24 cellular contexts compared by ENCODE assay signal in the genomic region with DNA sequence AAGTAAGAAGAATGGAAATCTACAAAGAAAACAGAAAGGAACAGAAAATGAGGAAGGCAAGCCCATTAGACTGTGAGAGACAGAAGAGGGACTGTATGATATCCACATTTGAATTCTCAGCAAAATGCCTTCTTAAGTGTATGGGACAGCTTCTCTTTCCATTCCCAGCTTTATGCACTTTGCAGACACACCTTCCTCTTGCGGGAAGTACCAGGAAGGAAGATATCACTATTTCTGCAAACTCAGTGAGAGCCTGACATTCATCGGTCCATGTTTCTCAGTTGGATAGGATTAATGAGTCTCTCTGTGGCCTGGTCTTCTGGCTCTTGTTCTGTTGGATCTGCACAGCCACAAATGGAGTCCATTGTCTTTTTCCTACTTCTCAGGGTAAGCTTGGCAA. TPM values are rescaled to one million over a fixed set of nuclear protein-coding genes. Genes with fewer than 3 reads are reported as not detected.
A peak's percentile ranks its signal among the peaks of the same experiment; 100 is the strongest.
DNase-seq lines count a peak whose midpoint lies in the region; ATAC-seq and TF ChIP-seq lines count a peak whose summit lies in the region.
"Had no signal": no experiment of that assay in that cellular context is flagged by ENCODE, and none has a peak within 500 bp of the region (broad histone marks: within the 10 kb centered on the region; RNA-seq: fewer than 3 reads in every experiment).

No MANE protein-coding gene starts in this region.

- peak overlapping the region; percentile 62 to 67 for H3K27ac Mint-ChIP-seq in stimulated activated naive CD8-positive, alpha-beta T cell treated with anti-CD3 and anti-CD28 coated beads, Interleukin-15, amount 100 ng/mL, for 72 hours
- H3K27ac Mint-ChIP-seq: B cell; CD4-positive, alpha-beta memory T cell; CD4-positive, CD25-positive, alpha-beta regulatory T cell; CD8-positive, alpha-beta memory T cell had no signal

- H3K9ac ChIP-seq in colonic mucosa (ENCODE audit: low read depth in 2 of 2, low read length in 2 of 2): no peak overlapping the region
- H3K9ac ChIP-seq: BLaER1 treated with 17β-estradiol and CSF1 and Interleukin-3, amounts not matched to agents 10 nM and 100 nM had no signal

- TF ChIP-seq CTCF in colonic mucosa (IDR thresholded peaks at IDR 0.05) (no peak), mucosa of descending colon (IDR thresholded peaks at IDR 0.05) (no peak)

- no peaks in the 10 kb centered on the region for H3K9me3 ChIP-seq in colonic mucosa
- H3K9me3 ChIP-seq in mucosa of descending colon: peaks cover 1% of the 10 kb centered on the region
- H3K9me3 ChIP-seq: A549 had no signal

- H3K36me3 ChIP-seq in colonic mucosa (no peaks in the 10 kb centered on the region), mucosa of descending colon (ENCODE audit: low read depth) (no peaks in the 10 kb centered on the region)
- H3K36me3 ChIP-seq: BLaER1 treated with 17β-estradiol and CSF1 and Interleukin-3, amounts not matched to agents 10 nM and 100 nM had no signal

- no peak for ATAC-seq in stimulated activated naive CD8-positive, alpha-beta T cell treated with anti-CD3 and anti-CD28 coated beads, Interleukin-15, amount 100 ng/mL, for 72 hours
- no peak for ATAC-seq in stimulated activated naive CD8-positive, alpha-beta T cell treated with anti-CD3 and anti-CD28 coated beads, Interleukin-15, Interleukin-2, amounts not matched to agents 100 U/mL and 50 U/mL, for 24 hours
- ATAC-seq in mucosa of descending colon: peak; percentile 77
- ATAC-seq: A549, GM12878 had no signal

- no peak overlapping the region for H3K4me3 Mint-ChIP-seq in stimulated activated naive CD8-positive, alpha-beta T cell treated with anti-CD3 and anti-CD28 coated beads, Interleukin-15, amount 100 ng/mL, for 72 hours
- H3K4me3 Mint-ChIP-seq: B cell; CD4-positive, alpha-beta memory T cell; CD4-positive, CD25-positive, alpha-beta regulatory T cell; CD8-positive, alpha-beta memory T cell had no signal

- H3K4me3 ChIP-seq in colonic mucosa: no peak overlapping the region
- no peak overlapping the region for H3K4me3 ChIP-seq in mucosa of descending colon
- H3K4me3 ChIP-seq: A549; BLaER1 treated with 17β-estradiol and CSF1 and Interleukin-3, amounts not matched to agents 10 nM and 100 nM; GM12878 had no signal

- no peaks in the 10 kb centered on the region for H3K4me1 ChIP-seq in colonic mucosa
- H3K4me1 ChIP-seq in mucosa of descending colon (ENCODE audit: low read depth): no peaks in the 10 kb centered on the region
- H3K4me1 ChIP-seq: A549 had no signal

- H3K27me3 ChIP-seq in colonic mucosa: no peaks in the 10 kb centered on the region
- H3K27me3 ChIP-seq: BLaER1 treated with 17β-estradiol and CSF1 and Interleukin-3, amounts not matched to agents 10 nM and 100 nM had no signal

- peaks cover 11 to 20% of the 10 kb centered on the region in 2 donors for H3K9me3 Mint-ChIP-seq in stimulated activated naive CD8-positive, alpha-beta T cell treated with anti-CD3 and anti-CD28 coated beads, Interleukin-15, amount 100 ng/mL, for 72 hours

- peak overlapping the region; percentile 20 for H3K27ac ChIP-seq in colonic mucosa
- H3K27ac ChIP-seq: 22Rv1; A549; BLaER1 treated with 17β-estradiol and CSF1 and Interleukin-3, amounts not matched to agents 10 nM and 100 nM; C4-2B had no signal

- no peak for DNase-seq in stimulated activated naive CD8-positive, alpha-beta T cell treated with anti-CD3 and anti-CD28 coated beads, Interleukin-15, amount 100 ng/mL, for 72 hours
- no peak for DNase-seq in stimulated activated naive CD8-positive, alpha-beta T cell treated with anti-CD3 and anti-CD28 coated beads, Interleukin-15, Interleukin-2, amounts not matched to agents 100 U/mL and 50 U/mL, for 24 hours
- no peak for DNase-seq in colonic mucosa
- DNase-seq in mucosa of descending colon: no peak
- DNase-seq in CD1c-positive myeloid dendritic cell (ENCODE audit: extremely low spot score): no peak
- no peak for DNase-seq in NCI-H1930 (lab: John Stamatoyannopoulos, UW)
- DNase-seq: AML-193; CD4-positive, alpha-beta memory T cell; CD4-positive, CD25-positive, alpha-beta regulatory T cell; CD8-positive, alpha-beta memory T cell; COR-L47; DMS 273 treated with DMSO at 0.1 percent for 48 hours; DMS153; DMS53; DMS79; DND-41; EL; GDM1 had no signal

- peaks cover 7% of the 10 kb centered on the region for H3K27me3 Mint-ChIP-seq in stimulated activated naive CD8-positive, alpha-beta T cell treated with anti-CD3 and anti-CD28 coated beads, Interleukin-15, amount 100 ng/mL, for 72 hours

- intact Hi-C loops in colonic mucosa (cut with DNase I) (no loop called here), mucosa of descending colon (cut with DNase I, micrococcal nuclease) (no loop called here)

- H3K4me1 Mint-ChIP-seq in stimulated activated naive CD8-positive, alpha-beta T cell treated with anti-CD3 and anti-CD28 coated beads, Interleukin-15, amount 100 ng/mL, for 72 hours: peaks cover 8% of the 10 kb centered on the region
- H3K4me1 Mint-ChIP-seq: B cell; CD4-positive, alpha-beta memory T cell; CD4-positive, CD25-positive, alpha-beta regulatory T cell; CD8-positive, alpha-beta memory T cell had no signal

RNA-seq across cellular contexts. Expression of a gene that starts 31.6 kb away (rescaled TPM):
- total RNA-seq in colonic mucosa (100 to 1,000 TPM; 135 to 149 TPM), mucosa of descending colon (100 to 1,000 TPM; 118 to 136 (median 135) TPM)
